Comparison of ENCODE assay signal across 9 cellular contexts in genomic region chr7:76515999-76516443, GRCh38.
DNase-seq lines count a peak whose midpoint lies in the region; ATAC-seq and TF ChIP-seq lines count a peak whose summit lies in the region.
"Had no signal": no experiment of that assay in that cellular context is flagged by ENCODE, and none has a peak within 500 bp of the region (broad histone marks: within the 10 kb centered on the region; RNA-seq: fewer than 3 reads in every experiment).

No MANE protein-coding gene starts in this region.

- no peak for ATAC-seq in GM18861 (IDR thresholded peaks at IDR 0.05; ENCODE audit: unreplicated experiment)

- DNase-seq in T follicular helper cell (ENCODE audit: low read depth): peak; percentile 29
- DNase-seq in head of caudate nucleus: peak in 24 of 42 donors; percentile 21 to 89 (median 62)
- no peak for DNase-seq in activated effector memory CD4-positive, alpha-beta T cell treated with Interleukin-2 at 50 U/mL for 16 hours
- no peak for DNase-seq in activated CD8-positive, alpha-beta memory T cell treated with anti-CD3 and anti-CD28 coated beads for 24 hours
- DNase-seq in AML-193 (lab: John Stamatoyannopoulos, UW): no peak
- DNase-seq: dermis blood vessel endothelial cell had no signal

- H3K27ac ChIP-seq in 22Rv1: no peak overlapping the region

- intact Hi-C loops in head of caudate nucleus (cut with DNase I): no loop called here

- no peak overlapping the region for H3K4me3 ChIP-seq in GM12875 (ENCODE audit: low read depth, low read length)

- TF ChIP-seq CTCF in 22Rv1 (IDR thresholded peaks at IDR 0.05) (peak; percentile 99), GM12875 (IDR thresholded peaks at IDR 0.05; ENCODE audit: borderline replicate concordance, insufficient read depth, low read depth, low read length) (peak; percentile 83)

Comparison
In these comparisons a context has a peak if more than half of its experiments do, and no peak if none do; other contexts are left out.
1. DNase-seq: peak in T follicular helper cell (single experiment) and head of caudate nucleus (24 of 42); none in activated effector memory CD4-positive, alpha-beta T cell treated with Interleukin-2 at 50 U/mL for 16 hours (single experiment), activated CD8-positive, alpha-beta memory T cell treated with anti-CD3 and anti-CD28 coated beads for 24 hours (single experiment) and AML-193 (0 of 2).